22 cellular contexts compared by ENCODE assay signal in genomic region chr5:122355324-122355723, GRCh38. TPM values are rescaled to one million over a fixed set of nuclear protein-coding genes. Genes with fewer than 3 reads are reported as not detected.
DNase-seq lines count a peak whose midpoint lies in the region; ATAC-seq and TF ChIP-seq lines count a peak whose summit lies in the region.
"Had no signal": no experiment of that assay in that cellular context is flagged by ENCODE, and none has a peak within 500 bp of the region (broad histone marks: within the 10 kb centered on the region; RNA-seq: fewer than 3 reads in every experiment).

No MANE protein-coding gene starts in this region.

- H3K9me3 Mint-ChIP-seq in WTC11 (no peaks in the 10 kb centered on the region), nephron (no peaks in the 10 kb centered on the region)
- H3K9me3 Mint-ChIP-seq: CD4-positive, alpha-beta T cell; CD8-positive, alpha-beta memory T cell had no signal

- in situ Hi-C loops in KBM-7 (cut with MboI; ENCODE audit: low pct_unique_long_range_greater_than_20kb, low sequenced_read_pairs): no loop called here

- TF ChIP-seq CTCF in HEK293 (tag by site-specific recombination; IDR thresholded peaks at IDR 0.05) (no peak), WTC11 (IDR thresholded peaks at IDR 0.05) (no peak), nephron (IDR thresholded peaks at IDR 0.05; ENCODE audit: unreplicated experiment in 3 of 3) (no peak)

- peak overlapping the region; percentile 89; the same call in 1 of the 2 replicates for H3K27ac Mint-ChIP-seq in WTC11
- H3K27ac Mint-ChIP-seq in nephron: peak overlapping the region; percentile 63 to 75 (median 64)
- H3K27ac Mint-ChIP-seq: CD14-positive monocyte; CD4-positive, alpha-beta T cell; CD8-positive, alpha-beta memory T cell had no signal

- peaks cover 23% of the 10 kb centered on the region for H3K4me1 ChIP-seq in HEK293 (ENCODE audit: control insufficient read depth, insufficient read depth, low read length)
- H3K4me1 ChIP-seq: A549; BE2C; BLaER1 treated with 17β-estradiol and CSF1 and Interleukin-3, amounts not matched to agents 10 nM and 100 nM had no signal

- no peak overlapping the region for H3K27ac ChIP-seq in HEK293 (ENCODE audit: extremely low read depth, low read depth, low read length)
- H3K27ac ChIP-seq: A549; BLaER1 treated with 17β-estradiol and CSF1 and Interleukin-3, amounts not matched to agents 10 nM and 100 nM; GM23248 had no signal

- H3K4me3 Mint-ChIP-seq in WTC11: no peak overlapping the region
- no peak overlapping the region for H3K4me3 Mint-ChIP-seq in nephron
- H3K4me3 Mint-ChIP-seq: CD14-positive monocyte; CD4-positive, alpha-beta T cell; CD8-positive, alpha-beta memory T cell had no signal

- intact Hi-C loops in left colon (cut with DNase I, micrococcal nuclease): no loop called here

- H3K36me3 ChIP-seq in HEK293 (ENCODE audit: control insufficient read depth in 2 of 2, insufficient read depth in 1 of 2, low read length in 2 of 2): no peaks in the 10 kb centered on the region
- H3K36me3 ChIP-seq: BE2C; BLaER1 treated with 17β-estradiol and CSF1 and Interleukin-3, amounts not matched to agents 10 nM and 100 nM; HAP-1 had no signal

- H3K27me3 Mint-ChIP-seq in WTC11 (ENCODE audit: low read depth): no peaks in the 10 kb centered on the region
- H3K27me3 Mint-ChIP-seq in nephron (ENCODE audit: low read depth): no peaks in the 10 kb centered on the region
- H3K27me3 Mint-ChIP-seq: CD4-positive, alpha-beta T cell; CD8-positive, alpha-beta memory T cell had no signal

- H3K4me3 ChIP-seq in HEK293 (ENCODE audit: low read depth, low read length): no peak overlapping the region
- H3K4me3 ChIP-seq: A549; BLaER1 treated with 17β-estradiol and CSF1 and Interleukin-3, amounts not matched to agents 10 nM and 100 nM; GM23248; HAP-1 had no signal

- ATAC-seq in WTC11 (no peak), left colon (peak; percentile 80), GM21737 (IDR thresholded peaks at IDR 0.05; ENCODE audit: unreplicated experiment) (no peak)
- ATAC-seq: A549 had no signal

- H3K4me1 Mint-ChIP-seq in WTC11 (peaks cover 66% of the 10 kb centered on the region), nephron (peaks cover 63% of the 10 kb centered on the region)
- H3K4me1 Mint-ChIP-seq: CD14-positive monocyte; CD8-positive, alpha-beta memory T cell had no signal

- H3K9me3 ChIP-seq in HEK293 (ENCODE audit: control insufficient read depth, insufficient read depth, low read depth, low read length): no peaks in the 10 kb centered on the region
- H3K9me3 ChIP-seq: A549; BE2C; BLaER1 treated with 17β-estradiol and CSF1 and Interleukin-3, amounts not matched to agents 10 nM and 100 nM; HAP-1 had no signal

- H3K36me3 Mint-ChIP-seq in WTC11: no peaks in the 10 kb centered on the region
- peaks cover 13% of the 10 kb centered on the region for H3K36me3 Mint-ChIP-seq in nephron (ENCODE audit: low read depth)
- H3K36me3 Mint-ChIP-seq: CD14-positive monocyte; CD8-positive, alpha-beta memory T cell had no signal

- CTCF ChIA-PET in HEK293 (lab: Yijun Ruan, JAX) (no interaction called here), WTC11 (lab: Charles Lee) (no interaction called here)

- DNase-seq in WTC11 (ENCODE audit: low spot score) (no peak), left colon (no peak), KBM-7 (no peak), UCSD-AML1 (lab: John Stamatoyannopoulos, UW; ENCODE audit: unreplicated experiment) (no peak)
- DNase-seq: 8988T; ACHN; AML-193; BE2C; CD4-positive, alpha-beta T cell; CD8-positive, alpha-beta memory T cell; DMS 273 treated with DMSO at 0.1 percent for 48 hours; DMS79; EL; GDM1; GM23248 had no signal

- POLR2A ChIA-PET in HEK293 (lab: Yijun Ruan, JAX) (no interaction called here), WTC11 (lab: Charles Lee) (no interaction called here)

TF ChIP-seq in HEK293, 187 proteins besides CTCF, POLR2A, EP300 and RAD21 (continues in another document):
- TF ChIP-seq ZNF843 (tag by site-specific recombination; IDR thresholded peaks at IDR 0.05) (0 out of 2 replicates have a peak, but pooled peaks have one; percentile 18), ZBTB17 (tag by site-specific recombination; IDR thresholded peaks at IDR 0.05) (no peak), ZNF580 (tag by site-specific recombination; IDR thresholded peaks at IDR 0.05) (0 out of 2 replicates have a peak, but pooled peaks have one; percentile 49), ZNF335 (tag by site-specific recombination; conservative IDR thresholded peaks at IDR 0.05) (peak; percentile 40), RBAK (tag by site-specific recombination; IDR thresholded peaks at IDR 0.05) (no peak), FEZF1 (tag by site-specific recombination; IDR thresholded peaks at IDR 0.05) (0 out of 2 replicates have a peak, but pooled peaks have one; percentile 29), PRDM6 (tag by site-specific recombination; IDR thresholded peaks at IDR 0.05) (peak; percentile 39)

TF ChIP-seq in WTC11, 78 proteins besides CTCF, POLR2A, EP300 and RAD21 (continues in another document):
- TF ChIP-seq USF1 (CRISPR knock-in tag; IDR thresholded peaks at IDR 0.05): no peak
- no peak for TF ChIP-seq ZNF396 (CRISPR knock-in tag; IDR thresholded peaks at IDR 0.05; ENCODE audit: borderline replicate concordance)
- no peak for TF ChIP-seq MAX (CRISPR knock-in tag; IDR thresholded peaks at IDR 0.05)
- TF ChIP-seq NFE2L1 (CRISPR knock-in tag; IDR thresholded peaks at IDR 0.05): no peak
- no peak for TF ChIP-seq STAT6 (CRISPR knock-in tag; conservative IDR thresholded peaks at IDR 0.05; ENCODE audit: low read depth)
- TF ChIP-seq PREB (CRISPR knock-in tag; IDR thresholded peaks at IDR 0.05; ENCODE audit: borderline replicate concordance): no peak
- TF ChIP-seq SP1 (CRISPR knock-in tag; conservative IDR thresholded peaks at IDR 0.05): no peak
- TF ChIP-seq HMGXB4 (CRISPR knock-in tag; IDR thresholded peaks at IDR 0.05): no peak
- TF ChIP-seq TEAD1 (CRISPR knock-in tag; IDR thresholded peaks at IDR 0.05): no peak
- TF ChIP-seq ZNF263 (CRISPR knock-in tag; IDR thresholded peaks at IDR 0.05; ENCODE audit: low read depth): no peak
- no peak for TF ChIP-seq ZNF232 (CRISPR knock-in tag; IDR thresholded peaks at IDR 0.05)
- no peak for TF ChIP-seq MXD4 (CRISPR knock-in tag; IDR thresholded peaks at IDR 0.05; ENCODE audit: borderline replicate concordance)

RNA-seq across cellular contexts. Expression of gene SNCAIP, which starts 43.3 kb away (rescaled TPM):
- total RNA-seq in WTC11 (2021) (9.2 to 10.0 TPM (median 9.7 TPM) in 3 replicates), left colon (1 to 10 TPM in 1 of 2 donors, under 1 TPM in 1; 0.95 to 1.1 TPM)
- total RNA-seq: CD4-positive, alpha-beta T cell; CD8-positive, alpha-beta memory T cell had no signal
